8 cellular contexts compared by ENCODE assay signal in genomic region chr11:119029340-119030028, GRCh38. TPM values are rescaled to one million over a fixed set of nuclear protein-coding genes. Genes with fewer than 3 reads are reported as not detected.
DNase-seq lines count a peak whose midpoint lies in the region; ATAC-seq, FAIRE-seq and TF ChIP-seq lines count a peak whose summit lies in the region.

No MANE protein-coding gene starts in this region.

- peak overlapping the region; percentile 99 for H3K4me2 ChIP-seq in OCI-LY1 (ENCODE audit: low read length)
- H3K4me2 ChIP-seq in K562 (ENCODE audit: insufficient read depth, low read length): peak overlapping the region; percentile 98

- peak; percentile 25 for DNase-seq in CD1c-positive myeloid dendritic cell (ENCODE audit: extremely low spot score)
- DNase-seq in K562 (ENCODE audit: extremely low read depth in 1 of 4, low spot score in 3 of 4): peak; percentile 43 to 79 (median 51)
- peak; percentile 75 to 84 for DNase-seq in left colon
- DNase-seq in stimulated activated CD4-positive, alpha-beta T cell treated with anti-CD3 and anti-CD28 coated beads, TNF-alpha, amount 100 ng/mL, for 24 hours (ENCODE audit: low read depth in 3 of 3): peak; percentile 25 to 51 (median 47)
- DNase-seq in iPS-NIHi7 (ENCODE audit: extremely low spot score): no peak
- no peak for DNase-seq in SHP77 (lab: John Stamatoyannopoulos, UW)

- WGBS in K562 (ENCODE audit: insufficient coverage, low coverage, missing lambda C conversion rate): 7% methylated on average over 10 of the region's 10 CpGs

- in situ Hi-C loops in K562 (cut with MboI): no loop called here

- H4K20me1 ChIP-seq in OCI-LY1 (ENCODE audit: insufficient read depth, low read length): no peaks in the 10 kb centered on the region
- H4K20me1 ChIP-seq in K562 (replicated peaks; ENCODE audit: control insufficient read depth, insufficient read depth, low read length): peaks cover 16% of the 10 kb centered on the region

- H3F3A ChIP-seq in OCI-LY1 (ENCODE audit: insufficient read depth, low read length): no peaks in the 10 kb centered on the region

- no peaks in the 10 kb centered on the region for H3K9me1 ChIP-seq in K562 (ENCODE audit: control insufficient read depth, insufficient read depth, low read length)

- H3K4me3 ChIP-seq in OCI-LY1 (ENCODE audit: low read depth, low read length, poor library complexity, severe bottlenecking) (peak overlapping the region; percentile 87), K562 (peak overlapping the region; percentile 92)

- H3K79me2 ChIP-seq in OCI-LY1 (ENCODE audit: insufficient read depth, low read length) (0 out of 2 replicates have a peak, but pooled peaks cover 5% of the 10 kb centered on the region), K562 (ENCODE audit: control insufficient read depth, insufficient read depth, low read length) (peaks cover 39% of the 10 kb centered on the region)

- peak overlapping the region; percentile 87 for H3K9ac ChIP-seq in OCI-LY1 (ENCODE audit: low read length)
- peak overlapping the region; percentile 86 to 99; a peak in 3 of 4 replicates for H3K9ac ChIP-seq in K562 (ENCODE audit: insufficient read depth in 1 of 2, low read depth in 2 of 2, low read length in 2 of 2)

- H3K4me1 ChIP-seq in OCI-LY1 (ENCODE audit: insufficient read depth, low read length, severe bottlenecking) (peaks cover 19% of the 10 kb centered on the region), K562 (replicated peaks in 1 of 2; ENCODE audit: control insufficient read depth in 2 of 2, insufficient read depth in 2 of 2, low read length in 2 of 2) (peaks cover 40 to 49% of the 10 kb centered on the region in 2 experiments)

- no peak for TF ChIP-seq POLR2A in K562 (conservative IDR thresholded peaks at IDR 0.05)

- H3K36me3 ChIP-seq in OCI-LY1 (ENCODE audit: insufficient read depth, low read length) (peaks cover 41% of the 10 kb centered on the region), K562 (ENCODE audit: control insufficient read depth, insufficient read depth, low read length) (peaks cover 47% of the 10 kb centered on the region)

- POLR2A ChIA-PET in K562 (lab: Yijun Ruan, JAX): interaction anchor here (0.6 to 1.2 kb wide), 7 partner anchors 11 to 294 kb away, joined by 3 to 4 read pairs (median 4); partner anchors contain the start of gene VPS11

- TF ChIP-seq CTCF in OCI-LY1 (IDR thresholded peaks at IDR 0.05; ENCODE audit: low read length) (no peak), K562 (IDR thresholded peaks at IDR 0.05 in 2 of 3, conservative IDR thresholded peaks at IDR 0.05 in 1 of 3; ENCODE audit: insufficient read depth in 2 of 3, low read depth in 1 of 3, low read length in 3 of 3) (no peak)

- H3K27ac ChIP-seq in OCI-LY1 (ENCODE audit: low read depth, low read length, poor library complexity, severe bottlenecking): peak overlapping the region; percentile 52
- H3K27ac ChIP-seq in K562 (ENCODE audit: extremely low read depth, low read depth, low read length): peak overlapping the region; percentile 92

- TF ChIP-seq RAD21 in K562 (CRISPR knock-in tag; conservative IDR thresholded peaks at IDR 0.05 in 1 of 2, IDR thresholded peaks at IDR 0.05 in 1 of 2): no peak

- no peaks in the 10 kb centered on the region for H3K9me2 ChIP-seq in OCI-LY1 (ENCODE audit: low read depth, low read length)

- CTCF ChIA-PET in K562 (lab: Yijun Ruan, JAX; ENCODE audit: low intra/inter-chr PET ratio): no interaction called here

- FAIRE-seq in K562 (lab: Jason Lieb, UNC): peak; percentile 84

- H3K9me3 ChIP-seq in OCI-LY1 (ENCODE audit: low read length) (no peaks in the 10 kb centered on the region), K562 (replicated peaks; ENCODE audit: control insufficient read depth, insufficient read depth, low read depth, low read length) (no peaks in the 10 kb centered on the region)

- BruUV-seq in K562 (replicated peaks; lab: Mats Ljungman, UMichigan): TSS peak; percentile 58

- ATAC-seq in GM21526 (IDR thresholded peaks at IDR 0.05; ENCODE audit: low FRiP score, unreplicated experiment) (peak; percentile 10), K562 (peak; percentile 46), left colon (peak; percentile 67)

- H3K27me3 ChIP-seq in OCI-LY1 (ENCODE audit: insufficient read depth, low read length) (no peaks in the 10 kb centered on the region), K562 (ENCODE audit: control insufficient read depth in 2 of 2, insufficient read depth in 2 of 2, low read length in 2 of 2) (no peaks in the 10 kb centered on the region)

- intact Hi-C loops in K562 (cut with micrococcal nuclease) (loop anchor here (1.0 to 2.0 kb wide), 2 partner anchors 11 to 71 kb away; partner anchors contain the start of genes DPAGT1, RPS25 and TRAPPC4), left colon (cut with DNase I, micrococcal nuclease) (no loop called here)

- no peak overlapping the region for H2AFZ ChIP-seq in OCI-LY1 (ENCODE audit: low read length)
- peak overlapping the region; percentile 35; the same call in 1 of the 2 replicates for H2AFZ ChIP-seq in K562 (ENCODE audit: low read depth, low read length)

- no peak for TF ChIP-seq EP300 in K562 (IDR thresholded peaks at IDR 0.05; ENCODE audit: low read length)

RNA-seq across cellular contexts. Expression of gene SLC37A4, which starts 1.2 kb away (rescaled TPM):
- 93.5 and 200 TPM in 2 replicates for total RNA-seq in K562 (2011; cell fraction: chromatin; rRNA removed; ENCODE audit: low replicate concordance)
- 179 and 193 TPM in 2 replicates for total RNA-seq in K562 (2011; cell fraction: nucleolus; rRNA removed)
- total RNA-seq in K562 (2011; cell fraction: nucleoplasm; rRNA removed): 133 and 149 TPM in 2 replicates
- total RNA-seq in K562 (2014; rRNA removed) (27.9 and 34.1 TPM in 2 replicates), K562 (2014; rRNA removed; fragmentation: Illumina TruSeq; extraction: Trizol) (34.5 and 35.7 TPM in 2 replicates), K562 (2015; rRNA removed; fragmentation: Illumina TruSeq; extraction: Trizol) (27.9 and 28.2 TPM in 2 replicates), K562 (2021) (48.8 and 49.8 TPM in 2 replicates), left colon (10 to 100 TPM; 43.0 to 59.9 TPM)
- polyA plus RNA-seq in K562 (2011; rRNA removed) (73.9 and 87.9 TPM in 2 replicates), K562 (2014; fragmentation: Illumina TruSeq; extraction: Trizol) (54.6 and 55.2 TPM in 2 replicates), K562 (2014; fragmentation: Nextera tagmentation; extraction: Ambion mirVana) (10 to 100 TPM; 24.7 to 40.7 TPM), K562 (2014; rRNA removed) (54.6 and 55.0 TPM in 2 replicates)
- polyA plus RNA-seq in K562 (2011; cell fraction: cytosol; rRNA removed): 125 and 133 TPM in 2 replicates
- polyA plus RNA-seq in K562 (2011; cell fraction: nucleus; rRNA removed): 272 and 287 TPM in 2 replicates
- 36.4 and 40.1 TPM in 2 replicates for polyA plus RNA-seq in K562 (2012)
- polyA minus RNA-seq in K562 (2011; rRNA and poly(A)+ RNA removed): 95.1 and 110 TPM in 2 replicates
- polyA minus RNA-seq in K562 (2011; cell fraction: cytosol; rRNA and poly(A)+ RNA removed): 31.7 and 35.4 TPM in 2 replicates
- polyA minus RNA-seq in K562 (2011; cell fraction: nucleus; rRNA and poly(A)+ RNA removed): 44.6 and 66.4 TPM in 2 replicates

RNA-seq across cellular contexts. Expression of gene TRAPPC4, which starts 10.9 kb away (rescaled TPM):
- total RNA-seq in K562 (2011; cell fraction: chromatin; rRNA removed; ENCODE audit: low replicate concordance): 76.0 and 138 TPM in 2 replicates
- 134 and 149 TPM in 2 replicates for total RNA-seq in K562 (2011; cell fraction: nucleolus; rRNA removed)
- total RNA-seq in K562 (2011; cell fraction: nucleoplasm; rRNA removed): 122 and 136 TPM in 2 replicates
- total RNA-seq in K562 (2014; rRNA removed) (132 and 142 TPM in 2 replicates), K562 (2014; rRNA removed; fragmentation: Illumina TruSeq; extraction: Trizol) (142 and 147 TPM in 2 replicates), K562 (2015; rRNA removed; fragmentation: Illumina TruSeq; extraction: Trizol) (137 and 139 TPM in 2 replicates), K562 (2021) (139 TPM in 2 replicates), left colon (10 to 100 TPM; 65.1 to 72.8 TPM)
- polyA plus RNA-seq in K562 (2011; rRNA removed) (205 and 232 TPM in 2 replicates), K562 (2014; fragmentation: Illumina TruSeq; extraction: Trizol) (121 and 127 TPM in 2 replicates), K562 (2014; fragmentation: Nextera tagmentation; extraction: Ambion mirVana) (100 to 1,000 TPM; 455 to 524 TPM), K562 (2014; rRNA removed) (152 and 159 TPM in 2 replicates)
- 349 and 363 TPM in 2 replicates for polyA plus RNA-seq in K562 (2011; cell fraction: cytosol; rRNA removed)
- polyA plus RNA-seq in K562 (2011; cell fraction: nucleus; rRNA removed): 108 and 126 TPM in 2 replicates
- 139 and 188 TPM in 2 replicates for polyA plus RNA-seq in K562 (2012)
- polyA minus RNA-seq in K562 (2011; rRNA and poly(A)+ RNA removed): 121 and 192 TPM in 2 replicates
- 33.1 and 51.2 TPM in 2 replicates for polyA minus RNA-seq in K562 (2011; cell fraction: cytosol; rRNA and poly(A)+ RNA removed)
- polyA minus RNA-seq in K562 (2011; cell fraction: nucleus; rRNA and poly(A)+ RNA removed): 44.2 and 59.3 TPM in 2 replicates

RNA-seq across cellular contexts. Expression of gene RPS25, which starts 11.3 kb away (rescaled TPM):
- 136 and 201 TPM in 2 replicates for total RNA-seq in K562 (2011; cell fraction: chromatin; rRNA removed; ENCODE audit: low replicate concordance)
- 166 and 168 TPM in 2 replicates for total RNA-seq in K562 (2011; cell fraction: nucleolus; rRNA removed)
- 272 and 420 TPM in 2 replicates for total RNA-seq in K562 (2011; cell fraction: nucleoplasm; rRNA removed)
- total RNA-seq in K562 (2014; rRNA removed): 1,122 and 1,723 TPM in 2 replicates
- 2,419 and 2,437 TPM in 2 replicates for total RNA-seq in K562 (2014; rRNA removed; fragmentation: Illumina TruSeq; extraction: Trizol)
- total RNA-seq in K562 (2015; rRNA removed; fragmentation: Illumina TruSeq; extraction: Trizol): 2,472 and 2,755 TPM in 2 replicates
- 1,553 and 1,702 TPM in 2 replicates for total RNA-seq in K562 (2021)
- polyA plus RNA-seq in K562 (2011; rRNA removed): 1,393 and 1,573 TPM in 2 replicates
- 686 and 1,751 TPM in 2 replicates for polyA plus RNA-seq in K562 (2011; cell fraction: cytosol; rRNA removed)
- 283 and 578 TPM in 2 replicates for polyA plus RNA-seq in K562 (2011; cell fraction: nucleus; rRNA removed)
- 1,761 and 1,841 TPM in 2 replicates for polyA plus RNA-seq in K562 (2012)
- 2,166 and 3,143 TPM in 2 replicates for polyA plus RNA-seq in K562 (2014; fragmentation: Illumina TruSeq; extraction: Trizol)
- 1,000 to 10,000 TPM; 2,471 to 2,886 TPM for polyA plus RNA-seq in K562 (2014; fragmentation: Nextera tagmentation; extraction: Ambion mirVana)
- 2,239 and 5,486 TPM in 2 replicates for polyA plus RNA-seq in K562 (2014; rRNA removed)
- polyA minus RNA-seq in K562 (2011; rRNA and poly(A)+ RNA removed): 428 and 580 TPM in 2 replicates
- polyA minus RNA-seq in K562 (2011; cell fraction: cytosol; rRNA and poly(A)+ RNA removed): 641 and 694 TPM in 2 replicates
- 60.3 and 141 TPM in 2 replicates for polyA minus RNA-seq in K562 (2011; cell fraction: nucleus; rRNA and poly(A)+ RNA removed)
- 100 to 1,000 TPM; 652 to 750 TPM for total RNA-seq in left colon

RNA-seq across cellular contexts. Expression of gene HYOU1, which starts 27.5 kb away (rescaled TPM):
- 358 and 605 TPM in 2 replicates for total RNA-seq in K562 (2011; cell fraction: chromatin; rRNA removed; ENCODE audit: low replicate concordance)
- 442 and 449 TPM in 2 replicates for total RNA-seq in K562 (2011; cell fraction: nucleolus; rRNA removed)
- 467 and 490 TPM in 2 replicates for total RNA-seq in K562 (2011; cell fraction: nucleoplasm; rRNA removed)
- total RNA-seq in K562 (2014; rRNA removed): 128 and 132 TPM in 2 replicates
- 95.2 and 104 TPM in 2 replicates for total RNA-seq in K562 (2014; rRNA removed; fragmentation: Illumina TruSeq; extraction: Trizol)
- 124 and 125 TPM in 2 replicates for total RNA-seq in K562 (2015; rRNA removed; fragmentation: Illumina TruSeq; extraction: Trizol)
- total RNA-seq in K562 (2021): 193 and 197 TPM in 2 replicates
- polyA plus RNA-seq in K562 (2011; rRNA removed): 159 and 196 TPM in 2 replicates
- 195 and 205 TPM in 2 replicates for polyA plus RNA-seq in K562 (2011; cell fraction: cytosol; rRNA removed)
- 158 and 198 TPM in 2 replicates for polyA plus RNA-seq in K562 (2011; cell fraction: nucleus; rRNA removed)
- 135 and 352 TPM in 2 replicates for polyA plus RNA-seq in K562 (2012)
- polyA plus RNA-seq in K562 (2014; fragmentation: Illumina TruSeq; extraction: Trizol): 180 and 197 TPM in 2 replicates
- polyA plus RNA-seq in K562 (2014; fragmentation: Nextera tagmentation; extraction: Ambion mirVana): 10 to 100 TPM; 19.5 to 46.2 TPM
- polyA plus RNA-seq in K562 (2014; rRNA removed): 145 and 151 TPM in 2 replicates
- 167 and 177 TPM in 2 replicates for polyA minus RNA-seq in K562 (2011; rRNA and poly(A)+ RNA removed)
- 92.7 and 93.6 TPM in 2 replicates for polyA minus RNA-seq in K562 (2011; cell fraction: cytosol; rRNA and poly(A)+ RNA removed)
- polyA minus RNA-seq in K562 (2011; cell fraction: nucleus; rRNA and poly(A)+ RNA removed): 42.5 and 79.6 TPM in 2 replicates
- 100 to 1,000 TPM; 107 to 138 TPM for total RNA-seq in left colon

RNA-seq across cellular contexts. Expression of gene CENATAC, which starts 31.5 kb away (rescaled TPM):
- total RNA-seq in K562 (2011; cell fraction: chromatin; rRNA removed; ENCODE audit: low replicate concordance): 107 and 143 TPM in 2 replicates
- 70.5 and 71.8 TPM in 2 replicates for total RNA-seq in K562 (2011; cell fraction: nucleolus; rRNA removed)
- 96.7 and 121 TPM in 2 replicates for total RNA-seq in K562 (2011; cell fraction: nucleoplasm; rRNA removed)
- 15.3 and 16.0 TPM in 2 replicates for total RNA-seq in K562 (2014; rRNA removed)
- total RNA-seq in K562 (2014; rRNA removed; fragmentation: Illumina TruSeq; extraction: Trizol): 13.9 and 15.1 TPM in 2 replicates
- total RNA-seq in K562 (2015; rRNA removed; fragmentation: Illumina TruSeq; extraction: Trizol): 16.2 and 16.9 TPM in 2 replicates
- total RNA-seq in K562 (2021): 12.4 and 13.5 TPM in 2 replicates
- 13.4 and 13.7 TPM in 2 replicates for polyA plus RNA-seq in K562 (2011; rRNA removed)
- polyA plus RNA-seq in K562 (2011; cell fraction: cytosol; rRNA removed): 3.3 and 3.9 TPM in 2 replicates
- polyA plus RNA-seq in K562 (2011; cell fraction: nucleus; rRNA removed): 35.3 and 40.2 TPM in 2 replicates
- polyA plus RNA-seq in K562 (2012): 7.1 and 9.9 TPM in 2 replicates
- 8.9 and 9.7 TPM in 2 replicates for polyA plus RNA-seq in K562 (2014; fragmentation: Illumina TruSeq; extraction: Trizol)
- 1 to 10 TPM; 2.4 to 4.5 TPM for polyA plus RNA-seq in K562 (2014; fragmentation: Nextera tagmentation; extraction: Ambion mirVana)
- polyA plus RNA-seq in K562 (2014; rRNA removed): 21.9 and 25.5 TPM in 2 replicates
- polyA minus RNA-seq in K562 (2011; rRNA and poly(A)+ RNA removed): 20.5 and 20.8 TPM in 2 replicates
- polyA minus RNA-seq in K562 (2011; cell fraction: cytosol; rRNA and poly(A)+ RNA removed): 3.7 and 4.3 TPM in 2 replicates
- polyA minus RNA-seq in K562 (2011; cell fraction: nucleus; rRNA and poly(A)+ RNA removed): 26.1 and 29.3 TPM in 2 replicates
- total RNA-seq in left colon: 10 to 100 TPM; 22.7 to 28.5 TPM

Comparison
In these comparisons a context has a peak if more than half of its experiments do, and no peak if none do; other contexts are left out.
1. DNase-seq: peak in CD1c-positive myeloid dendritic cell (single experiment), K562 (4 of 4), left colon (2 of 2) and stimulated activated CD4-positive, alpha-beta T cell treated with anti-CD3 and anti-CD28 coated beads, TNF-alpha, amount 100 ng/mL, for 24 hours (3 of 3); none in iPS-NIHi7 (single experiment) and SHP77 (0 of 2).
2. ATAC-seq: peak in every context shown above with its lines; median percentile 67 in left colon; 46 in K562; 10 in GM21526.